Comparison of ENCODE assay signal across 1 cellular context in genomic region chr20:2804921-2805681, GRCh38.
TF ChIP-seq lines count a peak whose summit lies in the region.

No MANE protein-coding gene starts in this region.

TF ChIP-seq in K562, 482 proteins besides CTCF, POLR2A, EP300 and RAD21:
- TF ChIP-seq UBTF (IDR thresholded peaks at IDR 0.05; ENCODE audit: borderline replicate concordance in 1 of 2, low read depth in 2 of 2, low read length in 2 of 2) = 0 out of 4 replicates have a peak, but pooled peaks of 1 of the 2 experiments have one; percentile 25
- no peak for TF ChIP-seq GABPA (tag; conservative IDR thresholded peaks at IDR 0.05; ENCODE audit: low read depth)
